Comparison of ENCODE assay signal across 1 cellular context in the genomic region with DNA sequence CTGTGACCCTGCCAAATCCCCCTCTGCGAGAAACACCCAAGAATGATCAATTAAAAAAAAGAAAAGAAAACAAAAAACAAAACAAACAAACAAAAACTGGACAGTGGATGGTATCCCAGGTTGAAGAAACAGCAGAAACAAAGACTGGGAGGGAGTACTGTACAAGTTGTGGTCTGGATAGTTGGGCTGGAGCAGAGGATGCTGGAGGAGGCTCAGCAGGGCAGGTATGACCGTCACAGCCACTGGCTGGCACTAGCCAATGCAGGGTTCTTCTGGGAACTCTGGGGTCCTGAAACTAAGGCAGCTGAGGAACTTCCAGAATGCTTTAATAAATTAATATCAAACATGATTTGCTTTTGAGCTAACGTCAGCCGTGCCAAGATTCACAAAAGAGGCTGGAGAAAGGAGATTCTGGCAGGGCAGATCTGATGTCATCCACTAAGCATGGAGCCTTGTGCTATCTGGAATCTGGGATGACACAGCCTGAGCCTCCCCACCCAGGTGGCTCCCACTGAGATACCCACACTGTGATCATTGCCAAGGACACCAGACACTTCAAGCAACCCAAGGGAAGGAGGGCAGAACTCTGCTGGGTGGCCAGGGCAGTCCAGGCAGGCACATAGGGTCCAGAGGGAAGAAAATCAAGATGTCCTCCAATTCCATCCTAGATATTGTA.
TF ChIP-seq lines count a peak whose summit lies in the region.
"Not testable (repeated sequence)": the region's sequence is repeated elsewhere in the genome, so short reads cannot be mapped to it uniquely, and the experiment has no call there.

No MANE protein-coding gene starts in this region.

TF ChIP-seq in A549, 52 proteins besides CTCF, POLR2A, EP300 and RAD21:
- TF ChIP-seq JUN (IDR thresholded peaks at IDR 0.05): 0 out of 5 replicates have a peak, but pooled peaks of 1 of the 2 experiments have one; percentile 26
- not testable (repeated sequence) for TF ChIP-seq FOSL2 (IDR thresholded peaks at IDR 0.05)
- TF ChIP-seq FOSL2 (CRISPR knock-in tag; IDR thresholded peaks at IDR 0.05): 0 out of 2 replicates have a peak, but pooled peaks have one; percentile 5
TF ChIP-seq in A549: peak in this region for 2; not testable (repeated sequence) for 50.
